In genomic region chr16:85810742-85811115, GRCh38 we compare ENCODE assay signal across 17 cellular contexts. TPM values are rescaled to one million over a fixed set of nuclear protein-coding genes. Genes with fewer than 3 reads are reported as not detected.
DNase-seq lines count a peak whose midpoint lies in the region; ATAC-seq, FAIRE-seq and TF ChIP-seq lines count a peak whose summit lies in the region.
"Had no signal": no experiment of that assay in that cellular context is flagged by ENCODE, and none has a peak within 500 bp of the region (broad histone marks: within the 10 kb centered on the region; RNA-seq: fewer than 3 reads in every experiment).

No MANE protein-coding gene starts in this region.

- H3K36me3 Mint-ChIP-seq in CD14-positive monocyte, result peaks cover 13 to 18% of the 10 kb centered on the region in 2 donors
- H3K36me3 Mint-ChIP-seq in T-helper 17 cell (ENCODE audit: low read depth), result peaks cover 3% of the 10 kb centered on the region

- H3K4me1 Mint-ChIP-seq in CD14-positive monocyte, result no peaks in the 10 kb centered on the region
- H3K4me1 Mint-ChIP-seq in T-helper 17 cell, result no peaks in the 10 kb centered on the region
- H3K4me1 Mint-ChIP-seq: CD8-positive, alpha-beta memory T cell had no signal

- DNase-seq in CD14-positive monocyte (ENCODE audit: low spot score), result peak; percentile 31
- DNase-seq in T-helper 17 cell, result no peak
- peak; percentile 32 for DNase-seq in kidney
- peak; percentile 54 for DNase-seq in upper lobe of right lung
- no peak for DNase-seq in HuH-7 (ENCODE audit: low spot score)
- DNase-seq in breast epithelium (ENCODE audit: low spot score in 2 of 2), result no peak
- DNase-seq: CD4-positive, alpha-beta T cell; CD8-positive, alpha-beta memory T cell; DMS53; DMS79 treated with DMSO at 0.1 percent for 48 hours; GOT3; HFFc6 had no signal

- no peak overlapping the region for H3K27ac ChIP-seq in kidney (ENCODE audit: low read depth in 2 of 2, low read length in 2 of 2)
- H3K27ac ChIP-seq in upper lobe of right lung, result no peak overlapping the region
- no peak overlapping the region for H3K27ac ChIP-seq in breast epithelium
- H3K27ac ChIP-seq: C4-2B had no signal

- H3K27me3 ChIP-seq in upper lobe of right lung (peaks cover 11% of the 10 kb centered on the region), breast epithelium (peaks cover 0 to 5% of the 10 kb centered on the region in 2 donors)

- H3K27me3 Mint-ChIP-seq in CD14-positive monocyte (ENCODE audit: low read depth in 3 of 3) (peaks cover 39 to 53% (median 48%) of the 10 kb centered on the region in 3 donors), T-helper 17 cell (peaks cover 23% of the 10 kb centered on the region)

- H3K9me3 ChIP-seq in T-helper 17 cell (ENCODE audit: control insufficient read depth, low read length, poor library complexity, severe bottlenecking) (no peaks in the 10 kb centered on the region), kidney (ENCODE audit: control insufficient read depth in 1 of 2, low read length in 2 of 2) (no peaks in the 10 kb centered on the region), upper lobe of right lung (no peaks in the 10 kb centered on the region), breast epithelium (no peaks in the 10 kb centered on the region)
- H3K9me3 ChIP-seq: HAP-1 had no signal

- H3K4me3 ChIP-seq in kidney (ENCODE audit: low read length in 2 of 2), result no peak overlapping the region
- H3K4me3 ChIP-seq in upper lobe of right lung, result no peak overlapping the region
- H3K4me3 ChIP-seq in breast epithelium, result no peak overlapping the region
- H3K4me3 ChIP-seq: HAP-1 had no signal

- H3K4me1 ChIP-seq in kidney (ENCODE audit: control insufficient read depth in 1 of 2, insufficient read depth in 1 of 2, low read depth in 1 of 2, low read length in 2 of 2) (no peaks in the 10 kb centered on the region), upper lobe of right lung (no peaks in the 10 kb centered on the region), breast epithelium (no peaks in the 10 kb centered on the region)

- H3K36me3 ChIP-seq in kidney (ENCODE audit: control insufficient read depth in 1 of 2, insufficient read depth in 2 of 2, low read length in 2 of 2) (peaks cover 7 to 11% of the 10 kb centered on the region in 2 donors), upper lobe of right lung (peaks cover 15% of the 10 kb centered on the region), breast epithelium (peaks cover 4% of the 10 kb centered on the region)

- H3K27ac Mint-ChIP-seq in CD14-positive monocyte (no peak overlapping the region), T-helper 17 cell (peak overlapping the region; percentile 9)
- H3K27ac Mint-ChIP-seq: CD4-positive, alpha-beta T cell; CD8-positive, alpha-beta memory T cell; HFFc6 had no signal

- no peak overlapping the region for H3K9ac ChIP-seq in kidney (ENCODE audit: low read length in 2 of 2)

- ATAC-seq in T-helper 17 cell, result no peak
- no peak for ATAC-seq in upper lobe of right lung

- TF ChIP-seq POLR2A in breast epithelium (IDR thresholded peaks at IDR 0.05), result no peak

- H3K4me3 Mint-ChIP-seq in CD14-positive monocyte (peak overlapping the region in 1 of 2 donors; percentile 32), T-helper 17 cell (no peak overlapping the region)
- H3K4me3 Mint-ChIP-seq: CD4-positive, alpha-beta T cell; CD8-positive, alpha-beta memory T cell; HFFc6 had no signal

- peaks cover 0 to 3% (median 0%) of the 10 kb centered on the region in 7 donors for H3K9me3 Mint-ChIP-seq in CD14-positive monocyte
- H3K9me3 Mint-ChIP-seq: CD4-positive, alpha-beta T cell; CD8-positive, alpha-beta memory T cell; HFFc6 had no signal

- intact Hi-C loops in CD14-positive monocyte (cut with micrococcal nuclease) (no loop called here), kidney (cut with DNase I) (loop anchor here (10.0 kb wide), 1 partner anchor 704 kb away; the partner anchor contains the start of gene FOXF1), upper lobe of right lung (cut with DNase I) (no loop called here), breast epithelium (cut with DNase I; ENCODE audit: low total_unique reads) (loop anchor here (5.0 kb wide), 1 partner anchor 1013 kb away; no protein-coding TSS in a partner anchor)

- FAIRE-seq in kidney (lab: Jason Lieb, UNC), result no peak
- FAIRE-seq: G401.6, GM12892, H54 had no signal

- TF ChIP-seq CTCF in CD14-positive monocyte (IDR thresholded peaks at IDR 0.05) (no peak), kidney (IDR thresholded peaks at IDR 0.05; ENCODE audit: borderline replicate concordance, extremely low read depth, insufficient read depth) (no peak), upper lobe of right lung (IDR thresholded peaks at IDR 0.05) (no peak), breast epithelium (IDR thresholded peaks at IDR 0.05) (no peak)

RNA-seq across cellular contexts. Expression of gene COX4I1, which starts 11.2 kb away (rescaled TPM):
- polyA plus RNA-seq in CD14-positive monocyte, result 1,000 to 10,000 TPM; 1,132 to 1,312 TPM
- total RNA-seq in T-helper 17 cell, result 100 to 1,000 TPM; 526 to 533 TPM
- total RNA-seq in kidney, result 439 TPM
- polyA plus RNA-seq in kidney (ENCODE audit: insufficient read depth, low read depth, low replicate concordance), result 1,996 TPM
- 382 TPM for total RNA-seq in upper lobe of right lung
- total RNA-seq in breast epithelium, result 100 to 1,000 TPM; 355 to 425 (median 400) TPM

RNA-seq across cellular contexts. Expression of gene EMC8, which starts 11.4 kb away (rescaled TPM):
- polyA plus RNA-seq in CD14-positive monocyte, result 10 to 100 TPM; 28.2 to 30.0 TPM
- 10 to 100 TPM; 32.5 to 40.1 TPM for total RNA-seq in T-helper 17 cell
- 20.9 TPM for total RNA-seq in kidney
- 24.7 TPM for polyA plus RNA-seq in kidney (ENCODE audit: insufficient read depth, low read depth, low replicate concordance)
- total RNA-seq in upper lobe of right lung, result 20.0 TPM
- 10 to 100 TPM; 18.1 to 30.8 (median 30.7) TPM for total RNA-seq in breast epithelium

RNA-seq across cellular contexts. Expression of gene C16orf74, which starts 59.8 kb away (rescaled TPM):
- polyA plus RNA-seq in CD14-positive monocyte (10 to 100 TPM; 24.1 to 26.6 TPM), kidney (ENCODE audit: insufficient read depth, low read depth, low replicate concordance) (4.6 TPM)
- total RNA-seq in T-helper 17 cell (1 to 10 TPM; 4.6 to 7.2 TPM), kidney (3.5 TPM), upper lobe of right lung (2.7 TPM), breast epithelium (1 to 10 TPM in 2 of 3 donors, under 1 TPM in 1; 0.80 to 7.2 (median 6.7) TPM)

Comparison
In these comparisons a context has a peak if more than half of its experiments do, and no peak if none do; other contexts are left out.
1. DNase-seq: peak in CD14-positive monocyte (single experiment), kidney (single experiment) and upper lobe of right lung (single experiment); none in T-helper 17 cell (0 of 3), HuH-7 (single experiment) and breast epithelium (0 of 2).
2. intact Hi-C loops: an anchor here in kidney (10.0 kb wide) and breast epithelium (5.0 kb wide); none called in CD14-positive monocyte and upper lobe of right lung.